ENCODE assay signal across 8 cellular contexts in the genomic region with DNA sequence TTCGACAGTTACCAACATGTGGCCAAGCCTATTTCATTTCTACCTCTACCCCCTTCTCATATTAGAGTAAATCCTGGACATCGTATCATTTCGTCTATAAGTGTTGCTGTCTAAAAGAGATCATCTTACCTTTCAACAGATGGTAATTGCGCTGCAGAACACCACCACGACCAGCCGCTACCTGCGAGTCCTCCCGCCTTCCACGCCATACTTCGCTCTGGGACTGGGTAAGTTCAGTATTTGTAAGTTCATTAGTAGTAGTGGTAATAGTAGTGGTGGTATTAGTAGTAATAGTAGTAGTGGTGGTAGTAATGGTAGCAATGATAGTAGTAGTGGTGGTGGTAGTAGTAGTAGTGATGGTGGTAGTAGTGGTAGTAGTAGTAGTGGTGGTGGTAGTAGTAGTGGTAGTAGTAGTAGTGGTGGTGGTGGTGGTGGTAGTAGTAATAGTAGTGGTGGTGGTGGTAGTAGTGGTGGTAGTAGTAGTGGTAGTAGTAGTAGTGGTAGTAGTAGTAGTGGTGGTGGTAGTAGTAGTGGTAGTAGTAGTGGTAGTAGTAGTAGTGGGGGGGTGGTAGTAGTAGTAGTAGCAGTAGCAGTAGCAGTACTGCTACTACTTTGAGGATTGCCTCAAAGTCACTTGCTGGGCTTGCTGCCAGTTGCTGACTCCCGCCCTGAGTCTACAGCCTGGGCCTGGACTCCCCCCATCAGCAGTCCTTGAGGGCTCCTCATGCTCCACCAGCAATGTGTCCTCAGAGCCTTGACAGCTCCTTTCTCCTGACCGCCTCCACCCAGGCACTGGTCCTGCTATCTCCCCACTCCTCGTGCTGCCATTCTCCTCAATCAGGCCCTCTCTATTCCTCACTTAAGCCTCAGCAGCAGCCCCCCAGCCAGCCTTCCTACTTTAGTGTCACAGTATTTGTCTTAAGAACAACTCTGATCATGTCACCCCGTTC. TPM values are rescaled to one million over a fixed set of nuclear protein-coding genes. Genes with fewer than 3 reads are reported as not detected.
DNase-seq lines count a peak whose midpoint lies in the region; ATAC-seq and TF ChIP-seq lines count a peak whose summit lies in the region.

No MANE protein-coding gene starts in this region.

- no peaks in the 10 kb centered on the region for H3K9me3 ChIP-seq in sigmoid colon

- in situ Hi-C loops in SK-MEL-5 (cut with HindIII; ENCODE audit: low pct_unique_long_range_greater_than_20kb, low sequenced_read_pairs) = no loop called here

- 83 to 89% methylated on average over 14 of the region's 14 CpGs for WGBS in sigmoid colon, 2 donors

- intact Hi-C loops in sigmoid colon (cut with DNase I) = no loop called here

- no peak overlapping the region for H3K27ac ChIP-seq in sigmoid colon

- no peaks in the 10 kb centered on the region for H3K36me3 ChIP-seq in sigmoid colon

- ATAC-seq in HG03095 (IDR thresholded peaks at IDR 0.05; ENCODE audit: unreplicated experiment) (no peak), HG03520 (IDR thresholded peaks at IDR 0.05; ENCODE audit: unreplicated experiment) (no peak)

- DNase-seq in GM20000 (ENCODE audit: low spot score) (peak; percentile 50), SK-MEL-5 (ENCODE audit: low read depth, low spot score) (peak; percentile 60), epidermal melanocyte (ENCODE audit: insufficient read length, low spot score) (peak; percentile 51), retina (peak; percentile 72), hypothalamus (lab: John Stamatoyannopoulos, UW) (no peak), sigmoid colon (no peak)

- no peak for TF ChIP-seq EP300 in sigmoid colon (IDR thresholded peaks at IDR 0.05)

- H3K4me1 ChIP-seq in sigmoid colon = no peaks in the 10 kb centered on the region

- no peaks in the 10 kb centered on the region for H3K27me3 ChIP-seq in sigmoid colon

- no peak for TF ChIP-seq POLR2A in sigmoid colon (IDR thresholded peaks at IDR 0.05)

- TF ChIP-seq CTCF in GM20000 (IDR thresholded peaks at IDR 0.05; ENCODE audit: extremely low read depth, missing control alignments) (no peak), sigmoid colon (IDR thresholded peaks at IDR 0.05) (no peak)

- H3K4me3 ChIP-seq in sigmoid colon = no peak overlapping the region

RNA-seq across cellular contexts. Expression of a gene that starts 45.3 kb away (rescaled TPM):
- not detected in 2 replicates for total RNA-seq in SK-MEL-5 (2014; rRNA removed; shearing (Covaris generic))
- not detected in 2 replicates for polyA plus RNA-seq in SK-MEL-5 (2015; cell fraction: cytosol; rRNA removed)
- polyA plus RNA-seq in SK-MEL-5 (2015; cell fraction: nucleus; rRNA removed) = 0.26 TPM in 1 of 2 replicates, not detected in the other
- under 1 TPM; 0.16 to 0.41 (median 0.32) TPM for total RNA-seq in sigmoid colon
- polyA plus RNA-seq in sigmoid colon = under 1 TPM; 0.42 to 0.60 (median 0.46) TPM

RNA-seq across cellular contexts. Expression of a gene that starts 52.6 kb away (rescaled TPM):
- 14.1 and 26.2 TPM in 2 replicates for total RNA-seq in SK-MEL-5 (2014; rRNA removed; shearing (Covaris generic))
- 80.6 and 84.8 TPM in 2 replicates for polyA plus RNA-seq in SK-MEL-5 (2015; cell fraction: cytosol; rRNA removed)
- 286 and 300 TPM in 2 replicates for polyA plus RNA-seq in SK-MEL-5 (2015; cell fraction: nucleus; rRNA removed)
- total RNA-seq in sigmoid colon = 10 to 100 TPM; 42.6 to 53.2 (median 47.6) TPM
- 100 to 1,000 TPM; 102 to 258 (median 131) TPM for polyA plus RNA-seq in sigmoid colon

RNA-seq across cellular contexts. Expression of a gene that starts 54.2 kb away (rescaled TPM):
- total RNA-seq in SK-MEL-5 (2014; rRNA removed; shearing (Covaris generic)) = 0.98 and 1.8 TPM in 2 replicates
- polyA plus RNA-seq in SK-MEL-5 (2015; cell fraction: cytosol; rRNA removed) = 27.9 and 29.9 TPM in 2 replicates
- 49.8 and 62.8 TPM in 2 replicates for polyA plus RNA-seq in SK-MEL-5 (2015; cell fraction: nucleus; rRNA removed)
- total RNA-seq in sigmoid colon = 10 to 100 TPM; 27.8 to 39.7 (median 33.4) TPM
- polyA plus RNA-seq in sigmoid colon = 10 to 100 TPM; 48.6 to 74.0 (median 58.4) TPM

RNA-seq across cellular contexts. Expression of a gene that starts 54.9 kb away (rescaled TPM):
- 7.0 and 8.8 TPM in 2 replicates for total RNA-seq in SK-MEL-5 (2014; rRNA removed; shearing (Covaris generic))
- polyA plus RNA-seq in SK-MEL-5 (2015; cell fraction: cytosol; rRNA removed) = 7.0 and 7.4 TPM in 2 replicates
- 21.1 and 25.1 TPM in 2 replicates for polyA plus RNA-seq in SK-MEL-5 (2015; cell fraction: nucleus; rRNA removed)
- 10 to 100 TPM; 10.3 to 22.7 (median 14.2) TPM for total RNA-seq in sigmoid colon
- 100 to 1,000 TPM in 1 of 3 donors, 10 to 100 TPM in 2; 29.0 to 139 (median 85.9) TPM for polyA plus RNA-seq in sigmoid colon

Comparison
In these comparisons a context has a peak if more than half of its experiments do, and no peak if none do; other contexts are left out.
1. DNase-seq: peak in GM20000 (single experiment), SK-MEL-5 (single experiment), epidermal melanocyte (single experiment) and retina (single experiment); none in hypothalamus (0 of 51) and sigmoid colon (single experiment).
2. RNA of a gene that starts 54.2 kb away (total RNA-seq): 27.8 to 39.7 TPM in sigmoid colon; 0.98 to 1.8 TPM in SK-MEL-5; every median in the first group is over 10 times any median in the second.